Comparison of ENCODE assay signal across 9 cellular contexts in the genomic region with DNA sequence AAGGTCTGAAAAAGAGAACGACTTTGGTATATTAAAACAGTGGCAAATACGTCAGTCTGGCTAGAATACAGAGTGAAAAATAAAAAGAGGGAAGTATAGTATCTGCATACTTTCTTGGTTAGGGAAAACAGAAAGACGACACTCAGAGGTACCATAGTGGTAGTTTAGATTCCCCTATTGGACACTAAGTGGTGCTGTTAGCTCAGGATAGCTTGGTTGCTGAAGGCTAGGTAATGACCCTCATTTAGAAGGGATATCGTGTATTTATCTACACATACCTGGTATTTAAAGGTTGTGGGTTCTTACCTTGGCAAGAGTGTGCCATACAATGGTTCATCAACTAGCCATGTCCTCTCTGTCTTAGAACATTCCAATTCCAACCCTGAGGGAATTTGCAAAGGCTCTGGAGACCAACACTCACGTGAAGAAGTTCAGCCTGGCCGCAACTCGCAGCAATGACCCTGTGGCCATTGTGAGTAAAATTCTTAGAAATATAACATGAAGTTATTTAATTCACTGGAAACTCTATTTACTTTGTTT. TPM values are rescaled to one million over a fixed set of nuclear protein-coding genes. Genes with fewer than 3 reads are reported as not detected.
A peak's percentile ranks its signal among the peaks of the same experiment; 100 is the strongest.
DNase-seq lines count a peak whose midpoint lies in the region; ATAC-seq and TF ChIP-seq lines count a peak whose summit lies in the region.
"Had no signal": no experiment of that assay in that cellular context is flagged by ENCODE, and none has a peak within 500 bp of the region (broad histone marks: within the 10 kb centered on the region; RNA-seq: fewer than 3 reads in every experiment).

No MANE protein-coding gene starts in this region.

- TF ChIP-seq EP300 in tibial nerve (IDR thresholded peaks at IDR 0.05) = no peak

- H4K20me1 ChIP-seq in GM23248 (ENCODE audit: insufficient read depth) = no peaks in the 10 kb centered on the region
- no peaks in the 10 kb centered on the region for H4K20me1 ChIP-seq in PC-3 (ENCODE audit: low read length)

- H3K4me3 ChIP-seq in GM23248 (no peak overlapping the region), PC-3 (ENCODE audit: low read length) (no peak overlapping the region), fibroblast of pulmonary artery (replicated peaks; ENCODE audit: low read depth, low read length) (no peak overlapping the region), tibial nerve (no peak overlapping the region)

- H3K4me1 ChIP-seq in GM23248 (ENCODE audit: insufficient read depth) (no peaks in the 10 kb centered on the region), PC-3 (ENCODE audit: insufficient read depth, low read length) (peaks cover 17% of the 10 kb centered on the region), tibial nerve (no peaks in the 10 kb centered on the region)

- CTCF ChIA-PET in PC-3 (lab: Charles Lee) = no interaction called here

- 0 out of 2 replicates have a peak, but pooled peaks cover under 1% of the 10 kb centered on the region for H3F3A ChIP-seq in GM23248 (ENCODE audit: insufficient read depth)
- no peaks in the 10 kb centered on the region for H3F3A ChIP-seq in PC-3 (ENCODE audit: low read length, unreplicated experiment)

- intact Hi-C loops in PC-3 (cut with micrococcal nuclease) = loop anchor here (5.0 kb wide), 1 partner anchor 125 kb away; no protein-coding TSS in a partner anchor

- H3K4me2 ChIP-seq in GM23248 (ENCODE audit: unreplicated experiment) (no peak overlapping the region), PC-3 (ENCODE audit: low read length) (no peak overlapping the region)

- H3K36me3 ChIP-seq in GM23248 (ENCODE audit: low read depth) (peaks cover 8% of the 10 kb centered on the region; the same call in 1 of the 2 replicates), PC-3 (ENCODE audit: low read depth, low read length) (no peaks in the 10 kb centered on the region), tibial nerve (peaks cover 0 to 75% (median 0%) of the 10 kb centered on the region in 3 donors)

- no TSS peak for BruUV-seq in PC-3 (replicated peaks; lab: Mats Ljungman, UMichigan)

- no peak overlapping the region for H2AFZ ChIP-seq in GM23248
- H2AFZ ChIP-seq in PC-3 (ENCODE audit: low read length) = no peak overlapping the region

- H3K9ac ChIP-seq in GM23248 (no peak overlapping the region), PC-3 (ENCODE audit: low read length) (no peak overlapping the region)

- TF ChIP-seq CTCF in PC-3 (conservative IDR thresholded peaks at IDR 0.05; ENCODE audit: low read depth, low read length) (peak; percentile 64), fibroblast of pulmonary artery (IDR thresholded peaks at IDR 0.05; ENCODE audit: low read length, missing control alignments) (peak; percentile 41), tibial nerve (IDR thresholded peaks at IDR 0.05) (no peak)

- H3K27ac ChIP-seq in GM23248 = no peak overlapping the region
- no peak overlapping the region for H3K27ac ChIP-seq in PC-3 (ENCODE audit: low read length)
- H3K27ac ChIP-seq in tibial nerve = no peak overlapping the region

- DNase-seq in ACHN (peak; percentile 21), GM23248 (peak; percentile 6), PC-3 (peak; percentile 50), fibroblast of pulmonary artery (ENCODE audit: low read depth) (peak; percentile 31), tibial nerve (ENCODE audit: low spot score in 2 of 2) (no peak), 8988T (no peak), NCI-H1694 (lab: John Stamatoyannopoulos, UW) (no peak)
- DNase-seq: naive thymus-derived CD8-positive, alpha-beta T cell had no signal

- H3K27me3 ChIP-seq in GM23248 (replicated peaks; ENCODE audit: insufficient read depth) (no peaks in the 10 kb centered on the region), PC-3 (ENCODE audit: low read length) (no peaks in the 10 kb centered on the region), tibial nerve (no peaks in the 10 kb centered on the region)

- no peaks in the 10 kb centered on the region for H3K9me3 ChIP-seq in GM23248 (ENCODE audit: low read depth)
- no peaks in the 10 kb centered on the region for H3K9me3 ChIP-seq in PC-3 (ENCODE audit: low read length)
- no peaks in the 10 kb centered on the region for H3K9me3 ChIP-seq in tibial nerve

- H3K79me2 ChIP-seq in GM23248 (ENCODE audit: insufficient read depth) (no peaks in the 10 kb centered on the region), PC-3 (ENCODE audit: low read length) (no peaks in the 10 kb centered on the region)

- 84 to 88% methylated on average over 7 of the region's 7 CpGs for WGBS in GM23248 (ENCODE audit: low coverage in 1 of 2, low lambda C conversion rate in 2 of 2, missing lambda C conversion rate in 2 of 2), 2 experiments
- 84 to 87% methylated on average over 7 of the region's 7 CpGs for WGBS in tibial nerve, 2 donors

- ATAC-seq in PC-3 (peak; percentile 45; the same call in 1 of the 2 replicates), HG02870 (IDR thresholded peaks at IDR 0.05; ENCODE audit: unreplicated experiment) (no peak)
- ATAC-seq: naive thymus-derived CD8-positive, alpha-beta T cell had no signal

- POLR2A ChIA-PET in PC-3 (lab: Charles Lee; ENCODE audit: unreplicated experiment) = no interaction called here

- no peak for TF ChIP-seq POLR2A in tibial nerve (IDR thresholded peaks at IDR 0.05)

- H3K9me2 ChIP-seq in GM23248 (ENCODE audit: insufficient read depth) (no peaks in the 10 kb centered on the region), PC-3 (replicated peaks; ENCODE audit: low read length) (no peaks in the 10 kb centered on the region)

- in situ Hi-C loops in ACHN (cut with HindIII; ENCODE audit: low pct_ligation_motif_present, low pct_unique_long_range_greater_than_20kb, low sequenced_read_pairs) = no loop called here
- in situ Hi-C loops in GM23248 (cut with MboI) = no loop called here

RNA-seq across cellular contexts. Expression of gene TMOD2, which starts 31.0 kb away (rescaled TPM):
- total RNA-seq in GM23248 (2014; rRNA removed; shearing (Covaris generic)) = 5.9 and 7.8 TPM in 2 replicates
- 4.1 and 4.6 TPM in 2 replicates for polyA plus RNA-seq in GM23248 (2016; fragmentation: Nextera tagmentation; extraction: Ambion mirVana)
- total RNA-seq in PC-3 (2014; rRNA removed) = 0.95 and 1.4 TPM in 2 replicates
- 100 to 1,000 TPM in 1 of 4 donors, 10 to 100 TPM in 3; 41.6 to 113 (median 54.7) TPM for total RNA-seq in tibial nerve

RNA-seq across cellular contexts. Expression of gene LYSMD2, which starts 45.0 kb away (rescaled TPM):
- total RNA-seq in GM23248 (2014; rRNA removed; shearing (Covaris generic)) = 6.3 and 7.5 TPM in 2 replicates
- polyA plus RNA-seq in GM23248 (2016; fragmentation: Nextera tagmentation; extraction: Ambion mirVana) = 6.7 and 8.1 TPM in 2 replicates
- total RNA-seq in PC-3 (2014; rRNA removed) (5.2 and 6.0 TPM in 2 replicates), tibial nerve (10 to 100 TPM; 16.8 to 24.9 (median 19.9) TPM)

RNA-seq across cellular contexts. Expression of gene TMOD3, which starts 47.0 kb away (rescaled TPM):
- total RNA-seq in GM23248 (2014; rRNA removed; shearing (Covaris generic)) = 35.1 and 46.0 TPM in 2 replicates
- polyA plus RNA-seq in GM23248 (2016; fragmentation: Nextera tagmentation; extraction: Ambion mirVana) = 47.2 and 47.7 TPM in 2 replicates
- 35.5 and 43.9 TPM in 2 replicates for total RNA-seq in PC-3 (2014; rRNA removed)
- total RNA-seq in tibial nerve = 10 to 100 TPM; 23.7 to 46.8 (median 29.5) TPM

Comparison
In these comparisons a context has a peak if more than half of its experiments do, and no peak if none do; other contexts are left out.
1. DNase-seq: peak in ACHN (single experiment), GM23248 (single experiment), PC-3 (single experiment) and fibroblast of pulmonary artery (single experiment); none in tibial nerve (0 of 2), 8988T (single experiment) and NCI-H1694 (single experiment).
2. CTCF ChIP-seq: peak in PC-3 (single experiment) and fibroblast of pulmonary artery (single experiment); none in tibial nerve (0 of 5).